In the genomic region with DNA sequence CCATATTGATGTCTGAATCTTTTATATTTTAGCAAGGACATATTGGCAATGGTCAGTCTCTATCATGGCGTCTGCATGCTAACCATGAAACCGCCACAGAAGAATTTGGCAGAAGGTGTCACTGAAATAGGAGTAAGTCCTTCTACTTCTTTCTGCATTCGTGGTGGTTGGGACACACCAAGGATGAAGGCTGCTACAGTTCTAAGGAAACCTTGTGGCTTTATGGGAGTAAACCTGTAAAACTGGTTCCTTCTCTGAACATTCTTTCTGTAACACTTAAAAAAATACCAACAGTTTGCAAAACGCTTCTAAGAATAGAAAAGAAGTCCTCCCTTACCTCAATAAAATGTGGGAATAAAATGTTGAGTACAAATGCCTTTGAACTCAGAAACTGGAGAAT, we compare ENCODE assay signal across 22 cellular contexts.
DNase-seq lines count a peak whose midpoint lies in the region; ATAC-seq, FAIRE-seq and TF ChIP-seq lines count a peak whose summit lies in the region.
"Had no signal": no experiment of that assay in that cellular context is flagged by ENCODE, and none has a peak within 500 bp of the region (broad histone marks: within the 10 kb centered on the region; RNA-seq: fewer than 3 reads in every experiment).

No MANE protein-coding gene starts in this region.

- no peaks in the 10 kb centered on the region for H3K9me3 ChIP-seq in parathyroid adenoma (ENCODE audit: control insufficient read depth, low read length)
- H3K9me3 ChIP-seq in CD8-positive, alpha-beta memory T cell (ENCODE audit: low read length) = no peaks in the 10 kb centered on the region
- H3K9me3 ChIP-seq: uterus had no signal

- no peaks in the 10 kb centered on the region for H3K4me1 Mint-ChIP-seq in CD8-positive, alpha-beta memory T cell
- H3K4me1 Mint-ChIP-seq: activated naive CD4-positive, alpha-beta T cell treated with anti-CD3 and anti-CD28 coated beads, Interleukin-2, amount 50 U/mL, for 24 hours; CD4-positive, CD25-positive, alpha-beta regulatory T cell; natural killer cell had no signal

- H3K36me3 ChIP-seq in BJ (ENCODE audit: control insufficient read depth, insufficient read depth, low read length) (no peaks in the 10 kb centered on the region), parathyroid adenoma (ENCODE audit: control insufficient read depth, insufficient read depth, low read length) (no peaks in the 10 kb centered on the region)
- no peaks in the 10 kb centered on the region for H3K36me3 ChIP-seq in CD8-positive, alpha-beta memory T cell (ENCODE audit: insufficient read depth, low read length)
- H3K36me3 ChIP-seq: uterus had no signal

- no peaks in the 10 kb centered on the region for H3K36me3 Mint-ChIP-seq in CD8-positive, alpha-beta memory T cell
- H3K36me3 Mint-ChIP-seq: activated naive CD4-positive, alpha-beta T cell treated with anti-CD3 and anti-CD28 coated beads, Interleukin-2, amount 50 U/mL, for 24 hours; CD4-positive, CD25-positive, alpha-beta regulatory T cell; natural killer cell had no signal

- no peaks in the 10 kb centered on the region for H3K79me2 ChIP-seq in parathyroid adenoma

- H3K4me2 ChIP-seq in parathyroid adenoma (ENCODE audit: low read length) = peak overlapping the region; percentile 43
- H3K4me2 ChIP-seq: KMS-11 had no signal

- FAIRE-seq in endometrium (lab: Jason Lieb, UNC) = peak; percentile 92
- FAIRE-seq: GM19239 had no signal

- H2AFZ ChIP-seq in parathyroid adenoma = no peak overlapping the region

- DNase-seq in BJ (ENCODE audit: low read depth) = peak; percentile 46
- peak; percentile 1 for DNase-seq in LoVo (ENCODE audit: low spot score)
- DNase-seq in CD8-positive, alpha-beta memory T cell = no peak
- DNase-seq in COR-L47 (lab: John Stamatoyannopoulos, UW) = no peak
- DNase-seq: activated CD4-positive, alpha-beta T cell treated with anti-CD3 and anti-CD28 coated beads for 48 hours; CD4-positive, CD25-positive, alpha-beta regulatory T cell; DND-41; effector CD8-positive, alpha-beta T cell; HFFc6; midbrain; natural killer cell; NCI-H1105; NCI-H2029; uterus had no signal

- no peaks in the 10 kb centered on the region for H3K27me3 ChIP-seq in BJ (ENCODE audit: control insufficient read depth, insufficient read depth, low read length)
- H3K27me3 ChIP-seq in parathyroid adenoma (ENCODE audit: control insufficient read depth, insufficient read depth, low read length) = no peaks in the 10 kb centered on the region
- no peaks in the 10 kb centered on the region for H3K27me3 ChIP-seq in CD8-positive, alpha-beta memory T cell (ENCODE audit: insufficient read depth, low read length, poor library complexity, severe bottlenecking)
- H3K27me3 ChIP-seq: uterus had no signal

- no peak overlapping the region for H3K27ac ChIP-seq in parathyroid adenoma
- H3K27ac ChIP-seq in CD8-positive, alpha-beta memory T cell (ENCODE audit: low read depth, low read length) = no peak overlapping the region
- H3K27ac ChIP-seq: KMS-11 had no signal

- H3K9me3 Mint-ChIP-seq in CD8-positive, alpha-beta memory T cell = peaks cover 0 to 2% (median 0%) of the 10 kb centered on the region in 5 donors

- peaks cover 2% of the 10 kb centered on the region for H3K4me1 ChIP-seq in parathyroid adenoma
- no peaks in the 10 kb centered on the region for H3K4me1 ChIP-seq in CD8-positive, alpha-beta memory T cell (ENCODE audit: insufficient read depth, low read length)
- H3K4me1 ChIP-seq: uterus had no signal

- H3K4me3 ChIP-seq in BJ (ENCODE audit: low read depth, low read length) = no peak overlapping the region
- H3K4me3 ChIP-seq in parathyroid adenoma (ENCODE audit: low read depth, low read length) = no peak overlapping the region
- no peak overlapping the region for H3K4me3 ChIP-seq in CD8-positive, alpha-beta memory T cell (ENCODE audit: low read length)
- H3K4me3 ChIP-seq: uterus had no signal

- no peak overlapping the region for H3K4me3 Mint-ChIP-seq in CD8-positive, alpha-beta memory T cell
- H3K4me3 Mint-ChIP-seq: activated naive CD4-positive, alpha-beta T cell treated with anti-CD3 and anti-CD28 coated beads, Interleukin-2, amount 50 U/mL, for 24 hours; CD4-positive, CD25-positive, alpha-beta regulatory T cell; natural killer cell; T-helper 1 cell treated with Interleukin-12 subunit alpha and Interleukin-12 subunit beta and Interleukin-4 antibody, amounts not matched to agents 30 μg/mL and 1 μg/mL, for 36 hours had no signal

- TF ChIP-seq CTCF in BJ (IDR thresholded peaks at IDR 0.05; ENCODE audit: insufficient read depth, low read depth, low read length) = no peak
- TF ChIP-seq CTCF in parathyroid adenoma (IDR thresholded peaks at IDR 0.05) = no peak

- H3K9ac ChIP-seq in parathyroid adenoma = no peak overlapping the region
- H3K9ac ChIP-seq: KMS-11 had no signal

- POLR2A ChIA-PET in BJ (lab: Charles Lee) = no interaction called here
- POLR2A ChIA-PET in CD8-positive, alpha-beta memory T cell (lab: Charles Lee) = no interaction called here

- ATAC-seq in HG03097 (IDR thresholded peaks at IDR 0.05; ENCODE audit: low FRiP score, unreplicated experiment) = no peak
- ATAC-seq in HG03460 (IDR thresholded peaks at IDR 0.05; ENCODE audit: unreplicated experiment) = no peak
- ATAC-seq: natural killer cell had no signal

- H3K27ac Mint-ChIP-seq in CD8-positive, alpha-beta memory T cell = no peak overlapping the region
- H3K27ac Mint-ChIP-seq: activated naive CD4-positive, alpha-beta T cell treated with anti-CD3 and anti-CD28 coated beads, Interleukin-2, amount 50 U/mL, for 24 hours; CD4-positive, CD25-positive, alpha-beta regulatory T cell; HFFc6; natural killer cell; T-helper 1 cell treated with Interleukin-12 subunit alpha and Interleukin-12 subunit beta and Interleukin-4 antibody, amounts not matched to agents 30 μg/mL and 1 μg/mL, for 36 hours had no signal

- H3K27me3 Mint-ChIP-seq in CD8-positive, alpha-beta memory T cell = peaks cover 1 to 7% of the 10 kb centered on the region in 2 donors

- CTCF ChIA-PET in BJ (lab: Yijun Ruan, JAX) = no interaction called here
- CTCF ChIA-PET in CD8-positive, alpha-beta memory T cell (lab: Charles Lee) = no interaction called here

Comparison
In these comparisons a context has a peak if more than half of its experiments do, and no peak if none do; other contexts are left out.
1. DNase-seq: peak in BJ (single experiment) and LoVo (single experiment); none in CD8-positive, alpha-beta memory T cell (0 of 5) and COR-L47 (single experiment).